Comparison of ENCODE assay signal across 1 cellular context in the genomic region with DNA sequence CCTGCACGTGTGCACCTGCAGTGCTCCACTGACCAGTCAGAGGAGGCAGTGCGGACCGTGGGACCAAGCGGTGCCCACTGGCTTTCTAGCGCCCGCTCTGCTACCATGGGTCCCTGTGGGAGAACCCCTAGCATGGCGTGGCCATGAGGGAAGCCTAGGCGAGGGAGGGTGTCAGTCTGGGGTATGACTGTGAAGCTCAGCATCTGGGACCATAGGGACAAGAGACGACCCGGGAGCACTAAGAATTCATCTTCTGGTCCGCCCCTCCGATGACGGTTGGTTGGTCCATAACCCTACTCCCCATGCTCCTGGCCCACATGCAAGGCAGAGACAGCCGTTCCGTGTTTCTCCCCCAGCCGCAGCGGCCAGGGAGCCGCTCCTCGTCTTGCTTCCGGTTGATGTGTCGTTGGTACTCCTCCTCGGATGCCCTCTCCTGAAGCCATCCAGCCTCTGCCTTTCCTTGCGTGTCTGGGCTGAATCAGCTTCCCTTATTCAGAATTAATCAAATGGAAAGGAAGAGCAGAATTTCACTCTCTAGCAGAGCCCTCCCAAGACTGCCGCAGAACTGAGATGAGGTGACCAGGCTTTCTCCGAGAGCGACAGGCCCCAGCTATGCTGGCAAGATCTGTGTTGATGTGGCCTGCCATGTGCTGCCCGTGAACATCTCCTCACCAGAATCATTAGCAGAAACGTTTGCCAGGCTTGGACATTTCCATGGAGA.
A peak's percentile ranks its signal among the peaks of the same experiment; 100 is the strongest.
TF ChIP-seq lines count a peak whose summit lies in the region.

No MANE protein-coding gene starts in this region.

TF ChIP-seq in HepG2, 621 proteins besides CTCF, POLR2A, EP300 and RAD21 (continued from another document and continues in another):
- TF ChIP-seq, protein P1, sequence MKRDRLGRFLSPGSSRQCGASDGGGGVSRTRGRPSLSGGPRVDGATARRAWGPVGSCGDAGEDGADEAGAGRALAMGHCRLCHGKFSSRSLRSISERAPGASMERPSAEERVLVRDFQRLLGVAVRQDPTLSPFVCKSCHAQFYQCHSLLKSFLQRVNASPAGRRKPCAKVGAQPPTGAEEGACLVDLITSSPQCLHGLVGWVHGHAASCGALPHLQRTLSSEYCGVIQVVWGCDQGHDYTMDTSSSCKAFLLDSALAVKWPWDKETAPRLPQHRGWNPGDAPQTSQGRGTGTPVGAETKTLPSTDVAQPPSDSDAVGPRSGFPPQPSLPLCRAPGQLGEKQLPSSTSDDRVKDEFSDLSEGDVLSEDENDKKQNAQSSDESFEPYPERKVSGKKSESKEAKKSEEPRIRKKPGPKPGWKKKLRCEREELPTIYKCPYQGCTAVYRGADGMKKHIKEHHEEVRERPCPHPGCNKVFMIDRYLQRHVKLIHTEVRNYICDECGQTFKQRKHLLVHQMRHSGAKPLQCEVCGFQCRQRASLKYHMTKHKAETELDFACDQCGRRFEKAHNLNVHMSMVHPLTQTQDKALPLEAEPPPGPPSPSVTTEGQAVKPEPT (CRISPR knock-in tag; IDR thresholded peaks at IDR 0.05; ENCODE audit: low read depth): no peak
- TF ChIP-seq, protein P2, sequence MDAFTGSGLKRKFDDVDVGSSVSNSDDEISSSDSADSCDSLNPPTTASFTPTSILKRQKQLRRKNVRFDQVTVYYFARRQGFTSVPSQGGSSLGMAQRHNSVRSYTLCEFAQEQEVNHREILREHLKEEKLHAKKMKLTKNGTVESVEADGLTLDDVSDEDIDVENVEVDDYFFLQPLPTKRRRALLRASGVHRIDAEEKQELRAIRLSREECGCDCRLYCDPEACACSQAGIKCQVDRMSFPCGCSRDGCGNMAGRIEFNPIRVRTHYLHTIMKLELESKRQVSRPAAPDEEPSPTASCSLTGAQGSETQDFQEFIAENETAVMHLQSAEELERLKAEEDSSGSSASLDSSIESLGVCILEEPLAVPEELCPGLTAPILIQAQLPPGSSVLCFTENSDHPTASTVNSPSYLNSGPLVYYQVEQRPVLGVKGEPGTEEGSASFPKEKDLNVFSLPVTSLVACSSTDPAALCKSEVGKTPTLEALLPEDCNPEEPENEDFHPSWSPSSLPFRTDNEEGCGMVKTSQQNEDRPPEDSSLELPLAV (CRISPR knock-in tag; conservative IDR thresholded peaks at IDR 0.05; ENCODE audit: low read depth): no peak
- no peak for TF ChIP-seq ZNF441 (CRISPR knock-in tag; IDR thresholded peaks at IDR 0.05; ENCODE audit: borderline replicate concordance)
- TF ChIP-seq ZNF776 (CRISPR knock-in tag; IDR thresholded peaks at IDR 0.05): no peak
- no peak for TF ChIP-seq PAX8 (CRISPR knock-in tag; IDR thresholded peaks at IDR 0.05; ENCODE audit: borderline replicate concordance)
- no peak for TF ChIP-seq MED8 (CRISPR knock-in tag; IDR thresholded peaks at IDR 0.05; ENCODE audit: insufficient replicate concordance)
- TF ChIP-seq, protein P3, sequence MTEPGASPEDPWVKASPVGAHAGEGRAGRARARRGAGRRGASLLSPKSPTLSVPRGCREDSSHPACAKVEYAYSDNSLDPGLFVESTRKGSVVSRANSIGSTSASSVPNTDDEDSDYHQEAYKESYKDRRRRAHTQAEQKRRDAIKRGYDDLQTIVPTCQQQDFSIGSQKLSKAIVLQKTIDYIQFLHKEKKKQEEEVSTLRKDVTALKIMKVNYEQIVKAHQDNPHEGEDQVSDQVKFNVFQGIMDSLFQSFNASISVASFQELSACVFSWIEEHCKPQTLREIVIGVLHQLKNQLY (CRISPR knock-in tag; IDR thresholded peaks at IDR 0.05): no peak
- TF ChIP-seq, protein P4, sequence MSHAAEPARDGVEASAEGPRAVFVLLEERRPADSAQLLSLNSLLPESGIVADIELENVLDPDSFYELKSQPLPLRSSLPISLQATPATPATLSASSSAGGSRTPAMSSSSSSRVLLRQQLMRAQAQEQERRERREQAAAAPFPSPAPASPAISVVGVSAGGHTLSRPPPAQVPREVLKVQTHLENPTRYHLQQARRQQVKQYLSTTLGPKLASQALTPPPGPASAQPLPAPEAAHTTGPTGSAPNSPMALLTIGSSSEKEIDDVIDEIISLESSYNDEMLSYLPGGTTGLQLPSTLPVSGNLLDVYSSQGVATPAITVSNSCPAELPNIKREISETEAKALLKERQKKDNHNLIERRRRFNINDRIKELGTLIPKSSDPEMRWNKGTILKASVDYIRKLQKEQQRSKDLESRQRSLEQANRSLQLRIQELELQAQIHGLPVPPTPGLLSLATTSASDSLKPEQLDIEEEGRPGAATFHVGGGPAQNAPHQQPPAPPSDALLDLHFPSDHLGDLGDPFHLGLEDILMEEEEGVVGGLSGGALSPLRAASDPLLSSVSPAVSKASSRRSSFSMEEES (CRISPR knock-in tag; IDR thresholded peaks at IDR 0.05): no peak
- TF ChIP-seq, protein P5, sequence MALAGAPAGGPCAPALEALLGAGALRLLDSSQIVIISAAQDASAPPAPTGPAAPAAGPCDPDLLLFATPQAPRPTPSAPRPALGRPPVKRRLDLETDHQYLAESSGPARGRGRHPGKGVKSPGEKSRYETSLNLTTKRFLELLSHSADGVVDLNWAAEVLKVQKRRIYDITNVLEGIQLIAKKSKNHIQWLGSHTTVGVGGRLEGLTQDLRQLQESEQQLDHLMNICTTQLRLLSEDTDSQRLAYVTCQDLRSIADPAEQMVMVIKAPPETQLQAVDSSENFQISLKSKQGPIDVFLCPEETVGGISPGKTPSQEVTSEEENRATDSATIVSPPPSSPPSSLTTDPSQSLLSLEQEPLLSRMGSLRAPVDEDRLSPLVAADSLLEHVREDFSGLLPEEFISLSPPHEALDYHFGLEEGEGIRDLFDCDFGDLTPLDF (CRISPR knock-in tag; IDR thresholded peaks at IDR 0.05): no peak
- peak; percentile 50; the same call in 1 of the 2 replicates for TF ChIP-seq NFKB2 (CRISPR knock-in tag; IDR thresholded peaks at IDR 0.05; ENCODE audit: borderline replicate concordance)
- TF ChIP-seq FOSL1 (CRISPR knock-in tag; IDR thresholded peaks at IDR 0.05; ENCODE audit: borderline replicate concordance): peak; percentile 48; the same call in 1 of the 2 replicates
- no peak for TF ChIP-seq TCF12 (IDR thresholded peaks at IDR 0.05)
- no peak for TF ChIP-seq TCF12 (CRISPR knock-in tag; IDR thresholded peaks at IDR 0.05)
- peak; percentile 85; the same call in 1 of the 2 replicates for TF ChIP-seq ZBTB38 (CRISPR knock-in tag; IDR thresholded peaks at IDR 0.05)
- no peak for TF ChIP-seq IRF2 (CRISPR knock-in tag; IDR thresholded peaks at IDR 0.05)
- TF ChIP-seq ZNF446 (CRISPR knock-in tag; IDR thresholded peaks at IDR 0.05): no peak
- 0 out of 2 replicates have a peak, but pooled peaks have one; percentile 29 for TF ChIP-seq ARHGAP35 (CRISPR knock-in tag; IDR thresholded peaks at IDR 0.05; ENCODE audit: borderline replicate concordance)
- TF ChIP-seq, protein P6, sequence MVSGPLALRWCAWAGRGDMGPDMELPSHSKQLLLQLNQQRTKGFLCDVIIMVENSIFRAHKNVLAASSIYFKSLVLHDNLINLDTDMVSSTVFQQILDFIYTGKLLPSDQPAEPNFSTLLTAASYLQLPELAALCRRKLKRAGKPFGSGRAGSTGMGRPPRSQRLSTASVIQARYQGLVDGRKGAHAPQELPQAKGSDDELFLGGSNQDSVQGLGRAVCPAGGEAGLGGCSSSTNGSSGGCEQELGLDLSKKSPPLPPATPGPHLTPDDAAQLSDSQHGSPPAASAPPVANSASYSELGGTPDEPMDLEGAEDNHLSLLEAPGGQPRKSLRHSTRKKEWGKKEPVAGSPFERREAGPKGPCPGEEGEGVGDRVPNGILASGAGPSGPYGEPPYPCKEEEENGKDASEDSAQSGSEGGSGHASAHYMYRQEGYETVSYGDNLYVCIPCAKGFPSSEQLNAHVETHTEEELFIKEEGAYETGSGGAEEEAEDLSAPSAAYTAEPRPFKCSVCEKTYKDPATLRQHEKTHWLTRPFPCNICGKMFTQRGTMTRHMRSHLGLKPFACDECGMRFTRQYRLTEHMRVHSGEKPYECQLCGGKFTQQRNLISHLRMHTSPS (CRISPR knock-in tag; IDR thresholded peaks at IDR 0.05; ENCODE audit: low read depth): peak; percentile 52; the same call in 1 of the 2 replicates
- TF ChIP-seq ZNF34 (CRISPR knock-in tag; IDR thresholded peaks at IDR 0.05; ENCODE audit: borderline replicate concordance): no peak
- no peak for TF ChIP-seq IKZF4 (CRISPR knock-in tag; IDR thresholded peaks at IDR 0.05; ENCODE audit: borderline replicate concordance, low read depth, not compliant biosample characterization)
- no peak for TF ChIP-seq PCBP2 (optimal IDR thresholded peaks at IDR 0.05; ENCODE audit: low read depth, low read length, poor library complexity, severe bottlenecking)
- TF ChIP-seq RBAK (CRISPR knock-in tag; IDR thresholded peaks at IDR 0.05): no peak
- TF ChIP-seq TSC22D2 (CRISPR knock-in tag; IDR thresholded peaks at IDR 0.05; ENCODE audit: borderline replicate concordance): no peak
- TF ChIP-seq THYN1 (CRISPR knock-in tag; IDR thresholded peaks at IDR 0.05; ENCODE audit: borderline replicate concordance, low read depth): no peak
- TF ChIP-seq TRIM24 (CRISPR knock-in tag; IDR thresholded peaks at IDR 0.05): 0 out of 2 replicates have a peak, but pooled peaks have one; percentile 29
- no peak for TF ChIP-seq ELF4 (CRISPR knock-in tag; IDR thresholded peaks at IDR 0.05; ENCODE audit: borderline replicate concordance)
- TF ChIP-seq ZBTB20 (CRISPR knock-in tag; IDR thresholded peaks at IDR 0.05; ENCODE audit: borderline replicate concordance, low read depth): 0 out of 2 replicates have a peak, but pooled peaks have one; percentile 7
- TF ChIP-seq, protein P7, sequence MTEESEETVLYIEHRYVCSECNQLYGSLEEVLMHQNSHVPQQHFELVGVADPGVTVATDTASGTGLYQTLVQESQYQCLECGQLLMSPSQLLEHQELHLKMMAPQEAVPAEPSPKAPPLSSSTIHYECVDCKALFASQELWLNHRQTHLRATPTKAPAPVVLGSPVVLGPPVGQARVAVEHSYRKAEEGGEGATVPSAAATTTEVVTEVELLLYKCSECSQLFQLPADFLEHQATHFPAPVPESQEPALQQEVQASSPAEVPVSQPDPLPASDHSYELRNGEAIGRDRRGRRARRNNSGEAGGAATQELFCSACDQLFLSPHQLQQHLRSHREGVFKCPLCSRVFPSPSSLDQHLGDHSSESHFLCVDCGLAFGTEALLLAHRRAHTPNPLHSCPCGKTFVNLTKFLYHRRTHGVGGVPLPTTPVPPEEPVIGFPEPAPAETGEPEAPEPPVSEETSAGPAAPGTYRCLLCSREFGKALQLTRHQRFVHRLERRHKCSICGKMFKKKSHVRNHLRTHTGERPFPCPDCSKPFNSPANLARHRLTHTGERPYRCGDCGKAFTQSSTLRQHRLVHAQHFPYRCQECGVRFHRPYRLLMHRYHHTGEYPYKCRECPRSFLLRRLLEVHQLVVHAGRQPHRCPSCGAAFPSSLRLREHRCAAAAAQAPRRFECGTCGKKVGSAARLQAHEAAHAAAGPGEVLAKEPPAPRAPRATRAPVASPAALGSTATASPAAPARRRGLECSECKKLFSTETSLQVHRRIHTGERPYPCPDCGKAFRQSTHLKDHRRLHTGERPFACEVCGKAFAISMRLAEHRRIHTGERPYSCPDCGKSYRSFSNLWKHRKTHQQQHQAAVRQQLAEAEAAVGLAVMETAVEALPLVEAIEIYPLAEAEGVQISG (CRISPR knock-in tag; IDR thresholded peaks at IDR 0.05): no peak
- peak; percentile 6; the same call in 1 of the 2 replicates for TF ChIP-seq ZNF563 (CRISPR knock-in tag; IDR thresholded peaks at IDR 0.05)
- no peak for TF ChIP-seq ZC3H4 (CRISPR knock-in tag; IDR thresholded peaks at IDR 0.05; ENCODE audit: borderline replicate concordance)
- 0 out of 2 replicates have a peak, but pooled peaks have one; percentile 36 for TF ChIP-seq ZNF225 (CRISPR knock-in tag; IDR thresholded peaks at IDR 0.05)
- TF ChIP-seq, protein P8, sequence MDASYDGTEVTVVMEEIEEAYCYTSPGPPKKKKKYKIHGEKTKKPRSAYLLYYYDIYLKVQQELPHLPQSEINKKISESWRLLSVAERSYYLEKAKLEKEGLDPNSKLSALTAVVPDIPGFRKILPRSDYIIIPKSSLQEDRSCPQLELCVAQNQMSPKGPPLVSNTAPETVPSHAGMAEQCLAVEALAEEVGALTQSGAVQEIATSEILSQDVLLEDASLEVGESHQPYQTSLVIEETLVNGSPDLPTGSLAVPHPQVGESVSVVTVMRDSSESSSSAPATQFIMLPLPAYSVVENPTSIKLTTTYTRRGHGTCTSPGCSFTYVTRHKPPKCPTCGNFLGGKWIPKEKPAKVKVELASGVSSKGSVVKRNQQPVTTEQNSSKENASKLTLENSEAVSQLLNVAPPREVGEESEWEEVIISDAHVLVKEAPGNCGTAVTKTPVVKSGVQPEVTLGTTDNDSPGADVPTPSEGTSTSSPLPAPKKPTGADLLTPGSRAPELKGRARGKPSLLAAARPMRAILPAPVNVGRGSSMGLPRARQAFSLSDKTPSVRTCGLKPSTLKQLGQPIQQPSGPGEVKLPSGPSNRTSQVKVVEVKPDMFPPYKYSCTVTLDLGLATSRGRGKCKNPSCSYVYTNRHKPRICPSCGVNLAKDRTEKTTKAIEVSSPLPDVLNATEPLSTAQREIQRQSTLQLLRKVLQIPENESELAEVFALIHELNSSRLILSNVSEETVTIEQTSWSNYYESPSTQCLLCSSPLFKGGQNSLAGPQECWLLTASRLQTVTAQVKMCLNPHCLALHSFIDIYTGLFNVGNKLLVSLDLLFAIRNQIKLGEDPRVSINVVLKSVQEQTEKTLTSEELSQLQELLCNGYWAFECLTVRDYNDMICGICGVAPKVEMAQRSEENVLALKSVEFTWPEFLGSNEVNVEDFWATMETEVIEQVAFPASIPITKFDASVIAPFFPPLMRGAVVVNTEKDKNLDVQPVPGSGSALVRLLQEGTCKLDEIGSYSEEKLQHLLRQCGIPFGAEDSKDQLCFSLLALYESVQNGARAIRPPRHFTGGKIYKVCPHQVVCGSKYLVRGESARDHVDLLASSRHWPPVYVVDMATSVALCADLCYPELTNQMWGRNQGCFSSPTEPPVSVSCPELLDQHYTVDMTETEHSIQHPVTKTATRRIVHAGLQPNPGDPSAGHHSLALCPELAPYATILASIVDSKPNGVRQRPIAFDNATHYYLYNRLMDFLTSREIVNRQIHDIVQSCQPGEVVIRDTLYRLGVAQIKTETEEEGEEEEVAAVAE (CRISPR knock-in tag; IDR thresholded peaks at IDR 0.05; ENCODE audit: borderline replicate concordance): no peak
- TF ChIP-seq POLR2AphosphoS5 (IDR thresholded peaks at IDR 0.05; ENCODE audit: low read depth, low read length): peak; percentile 37; the same call in 1 of the 2 replicates
- TF ChIP-seq, protein P9, sequence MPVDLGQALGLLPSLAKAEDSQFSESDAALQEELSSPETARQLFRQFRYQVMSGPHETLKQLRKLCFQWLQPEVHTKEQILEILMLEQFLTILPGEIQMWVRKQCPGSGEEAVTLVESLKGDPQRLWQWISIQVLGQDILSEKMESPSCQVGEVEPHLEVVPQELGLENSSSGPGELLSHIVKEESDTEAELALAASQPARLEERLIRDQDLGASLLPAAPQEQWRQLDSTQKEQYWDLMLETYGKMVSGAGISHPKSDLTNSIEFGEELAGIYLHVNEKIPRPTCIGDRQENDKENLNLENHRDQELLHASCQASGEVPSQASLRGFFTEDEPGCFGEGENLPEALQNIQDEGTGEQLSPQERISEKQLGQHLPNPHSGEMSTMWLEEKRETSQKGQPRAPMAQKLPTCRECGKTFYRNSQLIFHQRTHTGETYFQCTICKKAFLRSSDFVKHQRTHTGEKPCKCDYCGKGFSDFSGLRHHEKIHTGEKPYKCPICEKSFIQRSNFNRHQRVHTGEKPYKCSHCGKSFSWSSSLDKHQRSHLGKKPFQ (CRISPR knock-in tag; IDR thresholded peaks at IDR 0.05; ENCODE audit: insufficient replicate concordance): no peak
- TF ChIP-seq NFIC (IDR thresholded peaks at IDR 0.05; ENCODE audit: low read length): no peak
- TF ChIP-seq NFIB (CRISPR knock-in tag; IDR thresholded peaks at IDR 0.05; ENCODE audit: borderline replicate concordance): 0 out of 2 replicates have a peak, but pooled peaks have one; percentile 38
